19 cellular contexts compared by ENCODE assay signal in genomic region chr17:21463204-21463661, GRCh38.
DNase-seq lines count a peak whose midpoint lies in the region; ATAC-seq and TF ChIP-seq lines count a peak whose summit lies in the region.
"Had no signal": no experiment of that assay in that cellular context is flagged by ENCODE, and none has a peak within 500 bp of the region (broad histone marks: within the 10 kb centered on the region; RNA-seq: fewer than 3 reads in every experiment).

No MANE protein-coding gene starts in this region.

- H3K27me3 ChIP-seq in iPS-18a (ENCODE audit: control insufficient read depth, insufficient read depth, low read length) (peaks cover 32% of the 10 kb centered on the region), spleen (replicated peaks in 1 of 7) (peaks cover 0 to 16% (median 0%) of the 10 kb centered on the region in 7 donors)
- H3K27me3 ChIP-seq: adrenal gland had no signal

- POLR2A ChIA-PET in activated CD8-positive, alpha-beta T cell treated with anti-CD3 and anti-CD28 coated beads for 36 hours (lab: Charles Lee): no interaction called here

- H3K9me3 ChIP-seq in iPS-18a (ENCODE audit: control insufficient read depth, low read depth, low read length): no peaks in the 10 kb centered on the region
- H3K9me3 ChIP-seq in spleen: no peaks in the 10 kb centered on the region
- H3K9me3 ChIP-seq: A549, adrenal gland had no signal

- peaks cover 13% of the 10 kb centered on the region for H3K4me1 Mint-ChIP-seq in activated CD8-positive, alpha-beta memory T cell treated with anti-CD3 and anti-CD28 coated beads, Interleukin-2, amount 10 ng/mL, durations not matched to agents 7 days and 5 days
- H3K4me1 Mint-ChIP-seq in activated CD8-positive, alpha-beta T cell treated with anti-CD3 and anti-CD28 coated beads for 36 hours (ENCODE audit: low read depth): peaks cover 14% of the 10 kb centered on the region

- no peak for TF ChIP-seq CTCF in activated CD8-positive, alpha-beta T cell treated with anti-CD3 and anti-CD28 coated beads for 36 hours (IDR thresholded peaks at IDR 0.05)
- TF ChIP-seq CTCF in spleen (IDR thresholded peaks at IDR 0.05 in 8 of 11, conservative IDR thresholded peaks at IDR 0.05 in 3 of 11): no peak
- no peak for TF ChIP-seq CTCF in foreskin fibroblast (IDR thresholded peaks at IDR 0.05; ENCODE audit: low read depth, low read length)

- intact Hi-C loops in activated CD8-positive, alpha-beta T cell treated with anti-CD3 and anti-CD28 coated beads for 36 hours (cut with micrococcal nuclease): no loop called here
- intact Hi-C loops in spleen (cut with DNase I; ENCODE audit: low total_unique reads): no loop called here

- peak overlapping the region; percentile 58 for H3K27ac Mint-ChIP-seq in activated CD8-positive, alpha-beta memory T cell treated with anti-CD3 and anti-CD28 coated beads, Interleukin-2, amount 10 ng/mL, durations not matched to agents 7 days and 5 days
- H3K27ac Mint-ChIP-seq in activated CD8-positive, alpha-beta T cell treated with anti-CD3 and anti-CD28 coated beads for 36 hours: peak overlapping the region; percentile 54

- no peaks in the 10 kb centered on the region for H3K36me3 Mint-ChIP-seq in activated CD8-positive, alpha-beta memory T cell treated with anti-CD3 and anti-CD28 coated beads, Interleukin-2, amount 10 ng/mL, durations not matched to agents 7 days and 5 days
- no peaks in the 10 kb centered on the region for H3K36me3 Mint-ChIP-seq in activated CD8-positive, alpha-beta T cell treated with anti-CD3 and anti-CD28 coated beads for 36 hours (ENCODE audit: low read depth)

- H3K4me3 Mint-ChIP-seq in activated CD8-positive, alpha-beta memory T cell treated with anti-CD3 and anti-CD28 coated beads, Interleukin-2, amount 10 ng/mL, durations not matched to agents 7 days and 5 days: no peak overlapping the region
- no peak overlapping the region for H3K4me3 Mint-ChIP-seq in activated CD8-positive, alpha-beta T cell treated with anti-CD3 and anti-CD28 coated beads for 36 hours

- CTCF ChIA-PET in activated CD8-positive, alpha-beta memory T cell treated with anti-CD3 and anti-CD28 coated beads, Interleukin-2, amount 10 ng/mL, durations not matched to agents 7 days and 5 days (lab: Charles Lee): interaction anchor here (1.2 kb wide), 2 partner anchors 50 to 344 kb away, joined by 3 to 4 read pairs; no protein-coding TSS in a partner anchor
- CTCF ChIA-PET in activated CD8-positive, alpha-beta T cell treated with anti-CD3 and anti-CD28 coated beads for 36 hours (lab: Charles Lee): interaction anchor here (0.8 kb wide), 1 partner anchor 10 kb away, joined by 3 read pairs; no protein-coding TSS in a partner anchor

- H3K27me3 Mint-ChIP-seq in activated CD8-positive, alpha-beta memory T cell treated with anti-CD3 and anti-CD28 coated beads, Interleukin-2, amount 10 ng/mL, durations not matched to agents 7 days and 5 days: peaks cover 22% of the 10 kb centered on the region
- H3K27me3 Mint-ChIP-seq in activated CD8-positive, alpha-beta T cell treated with anti-CD3 and anti-CD28 coated beads for 36 hours: peaks cover 6% of the 10 kb centered on the region

- peaks cover 14% of the 10 kb centered on the region for H3K4me1 ChIP-seq in iPS-18a (ENCODE audit: control insufficient read depth, low read depth, low read length)
- H3K4me1 ChIP-seq in spleen: peaks cover 0 to 28% (median 17%) of the 10 kb centered on the region in 6 donors
- H3K4me1 ChIP-seq: A549, adrenal gland had no signal

- no peak for TF ChIP-seq POLR2A in spleen (IDR thresholded peaks at IDR 0.05)

- H3K4me3 ChIP-seq in iPS-18a (ENCODE audit: low read length) (peak overlapping the region; percentile 58), spleen (peak overlapping the region in 3 of 8 donors; percentile 7 to 38 (median 24)), foreskin fibroblast (ENCODE audit: low read depth in 1 of 2, low read length in 2 of 2) (no peak overlapping the region)
- H3K4me3 ChIP-seq: A549, SK-N-MC had no signal

- 9 to 24% (median 18%) methylated on average over 11 of the region's 11 CpGs for WGBS in spleen, 5 donors

- no peaks in the 10 kb centered on the region for H3K9me3 Mint-ChIP-seq in activated CD8-positive, alpha-beta memory T cell treated with anti-CD3 and anti-CD28 coated beads, Interleukin-2, amount 10 ng/mL, durations not matched to agents 7 days and 5 days (ENCODE audit: low read depth)
- H3K9me3 Mint-ChIP-seq in activated CD8-positive, alpha-beta T cell treated with anti-CD3 and anti-CD28 coated beads for 36 hours: no peaks in the 10 kb centered on the region

- ATAC-seq in activated CD8-positive, alpha-beta memory T cell treated with anti-CD3 and anti-CD28 coated beads, Interleukin-2, amount 10 ng/mL, durations not matched to agents 7 days and 5 days: peak; percentile 63
- peak; percentile 85 for ATAC-seq in activated CD8-positive, alpha-beta T cell treated with anti-CD3 and anti-CD28 coated beads for 36 hours
- ATAC-seq in GM21619 (IDR thresholded peaks at IDR 0.05; ENCODE audit: unreplicated experiment) (no peak), HG02588 (IDR thresholded peaks at IDR 0.05; ENCODE audit: unreplicated experiment) (no peak)
- ATAC-seq: A549, sciatic nerve had no signal

- peak; percentile 63 for DNase-seq in activated CD8-positive, alpha-beta memory T cell treated with anti-CD3 and anti-CD28 coated beads, Interleukin-2, amount 10 ng/mL, durations not matched to agents 7 days and 5 days
- DNase-seq in activated CD8-positive, alpha-beta memory T cell treated with anti-CD3 and anti-CD28 coated beads, Interleukin-2, amount 50 U/mL, for 48 hours: no peak
- DNase-seq in activated CD8-positive, alpha-beta T cell treated with anti-CD3 and anti-CD28 coated beads for 36 hours: peak; percentile 52
- peak; percentile 81 for DNase-seq in spleen
- DNase-seq in foreskin fibroblast: no peak
- DNase-seq: activated CD8-positive, alpha-beta memory T cell treated with anti-CD3 and anti-CD28 coated beads, Interleukin-2, amount 50 U/mL, for 4 hours; cerebellar nuclear complex; KBM-7; NCI-H1417 treated with DMSO at 0.1 percent for 48 hours; NCI-H446 treated with DMSO at 0.1 percent for 48 hours; OCI-M1; stimulated activated CD4-positive, alpha-beta T cell treated with anti-CD3 and anti-CD28 coated beads, Interleukin-4, amount 100 ng/mL, for 4 hours had no signal

- no peak overlapping the region for H3K9ac ChIP-seq in iPS-18a (ENCODE audit: low read length)

- H3K27ac ChIP-seq in iPS-18a (ENCODE audit: low read length): no peak overlapping the region
- peak overlapping the region in 7 of 8 donors; percentile 43 to 87 (median 77) for H3K27ac ChIP-seq in spleen
- H3K27ac ChIP-seq: A549, adrenal gland, SK-N-MC had no signal

- no peaks in the 10 kb centered on the region for H3K36me3 ChIP-seq in iPS-18a (ENCODE audit: control insufficient read depth, low read depth, low read length)
- no peaks in the 10 kb centered on the region for H3K36me3 ChIP-seq in spleen
- H3K36me3 ChIP-seq: adrenal gland had no signal

Comparison
In these comparisons a context has a peak if more than half of its experiments do, and no peak if none do; other contexts are left out.
1. DNase-seq: peak in activated CD8-positive, alpha-beta memory T cell treated with anti-CD3 and anti-CD28 coated beads, Interleukin-2, amount 10 ng/mL, durations not matched to agents 7 days and 5 days (single experiment), activated CD8-positive, alpha-beta T cell treated with anti-CD3 and anti-CD28 coated beads for 36 hours (single experiment) and spleen (single experiment); none in activated CD8-positive, alpha-beta memory T cell treated with anti-CD3 and anti-CD28 coated beads, Interleukin-2, amount 50 U/mL, for 48 hours (single experiment) and foreskin fibroblast (0 of 2).
2. ATAC-seq: peak in activated CD8-positive, alpha-beta memory T cell treated with anti-CD3 and anti-CD28 coated beads, Interleukin-2, amount 10 ng/mL, durations not matched to agents 7 days and 5 days (single experiment) and activated CD8-positive, alpha-beta T cell treated with anti-CD3 and anti-CD28 coated beads for 36 hours (single experiment); none in GM21619 (single experiment) and HG02588 (single experiment).